ENCODE assay signal across 11 cellular contexts in genomic region chr20:17799575-17799974, GRCh38.
"Had no signal": no experiment of that assay in that cellular context is flagged by ENCODE, and none has a peak within 500 bp of the region (broad histone marks: within the 10 kb centered on the region; RNA-seq: fewer than 3 reads in every experiment).

No MANE protein-coding gene starts in this region.

- FAIRE-seq: H1, H54 had no signal

- H3K36me3 ChIP-seq: HAP-1 had no signal

- H2AFZ ChIP-seq: GM23248, GM23338 had no signal

- H3K9me3 ChIP-seq: HAP-1 had no signal

- H3K4me3 ChIP-seq: GM23248, GM23338, HAP-1 had no signal

- H3K4me1 ChIP-seq: HAP-1 had no signal

- DNase-seq: GM23248, GOT3, H7, H9, HCEC 1CT, HFFc6 had no signal

- ATAC-seq: GM23338, HCT116 had no signal

- H3K27ac ChIP-seq: GM23248 had no signal

- H3K9ac ChIP-seq: GM23248 had no signal

- H3K4me2 ChIP-seq: GM23338 had no signal
